8 cellular contexts compared by ENCODE assay signal in genomic region chr2:71746946-71747501, GRCh38.
A peak's percentile ranks its signal among the peaks of the same experiment; 100 is the strongest.
DNase-seq lines count a peak whose midpoint lies in the region; ATAC-seq and TF ChIP-seq lines count a peak whose summit lies in the region.

No MANE protein-coding gene starts in this region.

- no peak overlapping the region for H3K27ac Mint-ChIP-seq in CD4-positive, alpha-beta T cell

- H3K4me1 ChIP-seq in sigmoid colon, result peaks cover 0 to 86% (median 75%) of the 10 kb centered on the region in 4 donors

- no peak for TF ChIP-seq POLR2A in sigmoid colon (IDR thresholded peaks at IDR 0.05)

- DNase-seq in GM04503 (ENCODE audit: low read depth) (peak; percentile 37), SW480 (ENCODE audit: low spot score) (peak; percentile 58), Right ventricle myocardium superior (peak; percentile 70), sigmoid colon (peak; percentile 86), SK-N-DZ (ENCODE audit: low spot score) (no peak)
- no peak for DNase-seq in CD4-positive, alpha-beta T cell

- H3K9me3 ChIP-seq in sigmoid colon, result peaks cover 0 to 2% (median 0%) of the 10 kb centered on the region in 4 donors
- peaks cover 6% of the 10 kb centered on the region for H3K9me3 ChIP-seq in CD4-positive, alpha-beta T cell (ENCODE audit: control insufficient read depth, low read length)

- H3K36me3 Mint-ChIP-seq in CD4-positive, alpha-beta T cell (ENCODE audit: low read depth), result no peaks in the 10 kb centered on the region

- H3K36me3 ChIP-seq in sigmoid colon, result no peaks in the 10 kb centered on the region

- H3K4me1 Mint-ChIP-seq in CD4-positive, alpha-beta T cell (ENCODE audit: low read depth), result no peaks in the 10 kb centered on the region

- no peak overlapping the region for H3K4me3 Mint-ChIP-seq in CD4-positive, alpha-beta T cell

- peaks cover 3% of the 10 kb centered on the region for H3K9me3 Mint-ChIP-seq in CD4-positive, alpha-beta T cell

- ATAC-seq in Right ventricle myocardium superior (ENCODE audit: poor library complexity) (peak; percentile 36), GM18909 (IDR thresholded peaks at IDR 0.05; ENCODE audit: poor library complexity, unreplicated experiment) (no peak), GM18861 (IDR thresholded peaks at IDR 0.05; ENCODE audit: unreplicated experiment) (no peak)
- ATAC-seq in CD4-positive, alpha-beta T cell (ENCODE audit: poor library complexity), result no peak

- peaks cover 21% of the 10 kb centered on the region for H3K27me3 Mint-ChIP-seq in CD4-positive, alpha-beta T cell

- peak overlapping the region; percentile 74 to 79 (median 76) for H3K27ac ChIP-seq in sigmoid colon
- no peak overlapping the region for H3K27ac ChIP-seq in CD4-positive, alpha-beta T cell (ENCODE audit: low read depth, low read length)

- 15 to 32% methylated on average over 13 of the region's 13 CpGs for WGBS in sigmoid colon, 2 donors

- H3K4me3 ChIP-seq in sigmoid colon, result no peak overlapping the region

- intact Hi-C loops in Right ventricle myocardium superior (cut with DNase I), result no loop called here
- intact Hi-C loops in sigmoid colon (cut with DNase I), result loop anchor here (10.0 kb wide), 1 partner anchor 82 kb away; no protein-coding TSS in a partner anchor
- intact Hi-C loops in CD4-positive, alpha-beta T cell (cut with DNase I, micrococcal nuclease), result no loop called here

- POLR2A ChIA-PET in CD4-positive, alpha-beta T cell (lab: Charles Lee), result no interaction called here

- CTCF ChIA-PET in CD4-positive, alpha-beta T cell (lab: Charles Lee), result no interaction called here

- no peak for TF ChIP-seq EP300 in sigmoid colon (IDR thresholded peaks at IDR 0.05)

- H3K27me3 ChIP-seq in sigmoid colon, result no peaks in the 10 kb centered on the region
- no peaks in the 10 kb centered on the region for H3K27me3 ChIP-seq in CD4-positive, alpha-beta T cell (ENCODE audit: control insufficient read depth, insufficient read depth, low read length)

- TF ChIP-seq CTCF in sigmoid colon (IDR thresholded peaks at IDR 0.05), result no peak
- no peak for TF ChIP-seq CTCF in CD4-positive, alpha-beta T cell (IDR thresholded peaks at IDR 0.05)

Comparison
In these comparisons a context has a peak if more than half of its experiments do, and no peak if none do; other contexts are left out.
1. DNase-seq: peak in GM04503 (single experiment), SW480 (single experiment), Right ventricle myocardium superior (single experiment) and sigmoid colon (single experiment); none in CD4-positive, alpha-beta T cell (0 of 10) and SK-N-DZ (single experiment).